In the genomic region with DNA sequence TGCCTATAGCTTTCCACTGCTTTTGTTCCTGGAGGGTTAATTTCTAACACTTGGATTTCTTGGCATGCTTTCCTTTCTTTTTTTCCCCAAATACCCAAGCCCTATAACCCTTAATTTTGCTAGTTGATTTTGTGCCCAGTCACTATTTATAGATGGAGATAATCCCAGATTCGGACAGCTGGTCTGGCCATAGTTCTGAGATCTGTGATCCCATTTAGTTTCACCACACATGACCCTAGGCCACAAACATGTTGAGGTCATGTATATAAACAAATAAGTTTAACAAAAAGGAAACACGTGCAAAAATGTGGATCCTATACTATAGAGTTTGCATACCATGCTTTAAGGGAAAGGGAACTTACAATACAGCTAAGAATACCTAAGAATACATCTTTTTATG, we compare ENCODE assay signal across 21 cellular contexts.
"Had no signal": no experiment of that assay in that cellular context is flagged by ENCODE, and none has a peak within 500 bp of the region (broad histone marks: within the 10 kb centered on the region; RNA-seq: fewer than 3 reads in every experiment).

No MANE protein-coding gene starts in this region.

- H3K9me3 Mint-ChIP-seq: activated naive CD4-positive, alpha-beta T cell treated with anti-CD3 and anti-CD28 coated beads, Interleukin-2, amount 10 ng/mL, durations not matched to agents 7 days and 5 days; activated T-cell treated with anti-CD3 and anti-CD28 coated beads, Interleukin-2, amount 50 U/mL, for 24 hours; natural killer cell; stimulated activated effector memory CD8-positive, alpha-beta T cell treated with anti-CD3 and anti-CD28 coated beads, Interleukin-12 subunit alpha, Interleukin-12 subunit beta, amount 100 ng/mL, for 72 hours had no signal

- H2AFZ ChIP-seq: parathyroid adenoma had no signal

- H3K9ac ChIP-seq: parathyroid adenoma had no signal

- FAIRE-seq: astrocyte, colon, kidney had no signal

- H3K79me2 ChIP-seq: parathyroid adenoma had no signal

- H3K4me3 Mint-ChIP-seq: activated naive CD4-positive, alpha-beta T cell treated with anti-CD3 and anti-CD28 coated beads, Interleukin-2, amount 10 ng/mL, durations not matched to agents 7 days and 5 days; activated T-cell treated with anti-CD3 and anti-CD28 coated beads, Interleukin-2, amount 50 U/mL, for 24 hours; natural killer cell; stimulated activated effector memory CD8-positive, alpha-beta T cell treated with anti-CD3 and anti-CD28 coated beads, Interleukin-12 subunit alpha, Interleukin-12 subunit beta, amount 100 ng/mL, for 72 hours had no signal

- H3K36me3 Mint-ChIP-seq: stimulated activated effector memory CD8-positive, alpha-beta T cell treated with anti-CD3 and anti-CD28 coated beads, Interleukin-12 subunit alpha, Interleukin-12 subunit beta, amount 100 ng/mL, for 72 hours had no signal

- DNase-seq: activated CD4-positive, alpha-beta T cell treated with anti-CD3 and anti-CD28 coated beads for 1 hour; activated CD4-positive, alpha-beta T cell treated with anti-CD3 and anti-CD28 coated beads, Interleukin-2, amount 50 U/mL, for 4 hours; activated naive CD4-positive, alpha-beta T cell treated with anti-CD3 and anti-CD28 coated beads, Interleukin-2, amount 10 ng/mL, durations not matched to agents 7 days and 5 days; activated T-cell treated with anti-CD3 and anti-CD28 coated beads, Interleukin-2, amount 50 U/mL, for 24 hours; erythroblast; hippocampal formation; kidney; left lung; mucosa of descending colon; natural killer cell; sigmoid colon; stimulated activated CD4-positive, alpha-beta T cell treated with anti-CD3 and anti-CD28 coated beads, Interleukin-12 subunit alpha, Interleukin-12 subunit beta, amount 100 ng/mL, for 4 hours; stimulated activated CD4-positive, alpha-beta T cell treated with anti-CD3 and anti-CD28 coated beads, Interleukin-2, amount 100 ng/mL, for 24 hours; upper lobe of right lung had no signal

- ATAC-seq: left lung; mucosa of descending colon; natural killer cell; stimulated activated effector memory CD8-positive, alpha-beta T cell treated with anti-CD3 and anti-CD28 coated beads, Interleukin-12 subunit alpha, Interleukin-12 subunit beta, amount 100 ng/mL, for 72 hours; upper lobe of right lung had no signal

- H3K4me3 ChIP-seq: cardiac muscle cell, left lung, mucosa of descending colon, sigmoid colon, thoracic aorta, upper lobe of right lung had no signal

- H3K27me3 ChIP-seq: cardiac muscle cell, left lung, sigmoid colon, upper lobe of right lung had no signal

- H3K4me1 Mint-ChIP-seq: activated naive CD4-positive, alpha-beta T cell treated with anti-CD3 and anti-CD28 coated beads, Interleukin-2, amount 10 ng/mL, durations not matched to agents 7 days and 5 days; natural killer cell; stimulated activated effector memory CD8-positive, alpha-beta T cell treated with anti-CD3 and anti-CD28 coated beads, Interleukin-12 subunit alpha, Interleukin-12 subunit beta, amount 100 ng/mL, for 72 hours had no signal

- H3K4me1 ChIP-seq: left lung, parathyroid adenoma, upper lobe of right lung had no signal

- H3K27ac ChIP-seq: cardiac muscle cell, left lung, neutrophil, parathyroid adenoma, sigmoid colon, thoracic aorta, upper lobe of right lung had no signal

- H3K27me3 Mint-ChIP-seq: activated naive CD4-positive, alpha-beta T cell treated with anti-CD3 and anti-CD28 coated beads, Interleukin-2, amount 10 ng/mL, durations not matched to agents 7 days and 5 days; activated T-cell treated with anti-CD3 and anti-CD28 coated beads, Interleukin-2, amount 50 U/mL, for 24 hours had no signal

- H3K36me3 ChIP-seq: cardiac muscle cell, left lung, neutrophil, sigmoid colon, thoracic aorta, upper lobe of right lung had no signal

- H3K27ac Mint-ChIP-seq: activated naive CD4-positive, alpha-beta T cell treated with anti-CD3 and anti-CD28 coated beads, Interleukin-2, amount 10 ng/mL, durations not matched to agents 7 days and 5 days; activated T-cell treated with anti-CD3 and anti-CD28 coated beads, Interleukin-2, amount 50 U/mL, for 24 hours; natural killer cell; stimulated activated effector memory CD8-positive, alpha-beta T cell treated with anti-CD3 and anti-CD28 coated beads, Interleukin-12 subunit alpha, Interleukin-12 subunit beta, amount 100 ng/mL, for 72 hours had no signal

- H3K9me3 ChIP-seq: left lung, mucosa of descending colon, neutrophil, sigmoid colon, thoracic aorta, upper lobe of right lung had no signal
